Comparison of ENCODE assay signal across 18 cellular contexts in the genomic region with DNA sequence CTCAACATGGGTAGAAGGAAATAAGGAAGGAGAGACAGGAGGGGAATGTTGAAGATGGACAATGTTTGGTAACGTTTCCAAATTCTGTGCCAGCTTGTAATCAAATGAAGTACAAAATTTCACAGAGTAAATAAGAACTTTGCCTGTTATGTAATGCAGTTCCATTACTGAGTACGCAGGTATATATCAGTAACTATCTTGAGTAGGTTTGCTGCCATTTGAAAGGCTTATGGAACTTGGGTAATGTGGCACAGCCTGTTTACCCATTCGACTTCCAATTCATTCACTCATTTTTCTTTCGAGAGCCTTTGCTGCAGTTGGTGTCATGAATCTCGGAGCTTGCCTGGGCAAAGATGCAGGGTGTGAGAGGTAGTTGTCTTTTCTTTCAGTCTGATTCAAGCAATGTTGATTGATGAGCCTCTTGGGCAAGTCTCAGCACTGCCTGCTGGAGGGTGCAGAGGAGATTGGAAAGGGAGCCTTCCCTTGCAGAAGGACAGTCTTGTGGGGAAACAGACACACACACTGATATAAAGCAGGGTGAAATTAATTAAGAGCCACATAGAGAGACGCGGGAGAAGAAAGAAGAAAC. TPM values are rescaled to one million over a fixed set of nuclear protein-coding genes. Genes with fewer than 3 reads are reported as not detected.
A peak's percentile ranks its signal among the peaks of the same experiment; 100 is the strongest.
DNase-seq lines count a peak whose midpoint lies in the region; ATAC-seq, FAIRE-seq and TF ChIP-seq lines count a peak whose summit lies in the region.
"Had no signal": no experiment of that assay in that cellular context is flagged by ENCODE, and none has a peak within 500 bp of the region (broad histone marks: within the 10 kb centered on the region; RNA-seq: fewer than 3 reads in every experiment).

No MANE protein-coding gene starts in this region.

- H4K20me1 ChIP-seq in HepG2 (ENCODE audit: insufficient read depth, low read length) (no peaks in the 10 kb centered on the region), osteoblast (ENCODE audit: insufficient read depth, low read length) (no peaks in the 10 kb centered on the region)

- in situ Hi-C loops in HepG2 (cut with HindIII; ENCODE audit: extremely low pct_ligation_motif_present, low pct_unique_long_range_greater_than_20kb), result no loop called here

- H3K9me3 ChIP-seq in liver (ENCODE audit: control insufficient read depth in 4 of 4, low read length in 3 of 4) (no peaks in the 10 kb centered on the region), HepG2 (ENCODE audit: low read length) (no peaks in the 10 kb centered on the region), osteoblast (ENCODE audit: low read depth, low read length) (no peaks in the 10 kb centered on the region), tibial nerve (no peaks in the 10 kb centered on the region)

- WGBS in liver, result 60% methylated on average over 7 of the region's 7 CpGs
- 43% methylated on average over 7 of the region's 7 CpGs for WGBS in HepG2 (ENCODE audit: low lambda C conversion rate)
- 85 to 93% methylated on average over 7 of the region's 7 CpGs for WGBS in tibial nerve, 2 donors

- ATAC-seq in HepG2 (no peak), esophagus mucosa (peak; percentile 89)

- no peaks in the 10 kb centered on the region for H3K36me3 ChIP-seq in liver (ENCODE audit: control insufficient read depth in 4 of 4, insufficient read depth in 3 of 4, low read depth in 1 of 4, low read length in 3 of 4)
- no peaks in the 10 kb centered on the region for H3K36me3 ChIP-seq in HepG2 (replicated peaks in 1 of 2; ENCODE audit: control insufficient read depth in 1 of 2, insufficient read depth in 2 of 2, low read length in 2 of 2)
- no peaks in the 10 kb centered on the region for H3K36me3 ChIP-seq in osteoblast (ENCODE audit: insufficient read depth, low read length)
- no peaks in the 10 kb centered on the region for H3K36me3 ChIP-seq in tibial nerve

- H3K4me1 ChIP-seq in liver (ENCODE audit: control insufficient read depth in 4 of 4, insufficient read depth in 4 of 4, low read length in 3 of 4) (peaks cover 0 to 8% (median 6%) of the 10 kb centered on the region in 4 donors), HepG2 (ENCODE audit: insufficient read depth, low read length) (no peaks in the 10 kb centered on the region), osteoblast (ENCODE audit: insufficient read depth, low read length) (no peaks in the 10 kb centered on the region), tibial nerve (peaks cover 0 to 6% (median 0%) of the 10 kb centered on the region in 4 donors)

- no peak for TF ChIP-seq RAD21 in liver (IDR thresholded peaks at IDR 0.05)
- no peak for TF ChIP-seq RAD21 in HepG2 (CRISPR knock-in tag; IDR thresholded peaks at IDR 0.05)

- no peak for FAIRE-seq in HepG2 (lab: Jason Lieb, UNC)
- FAIRE-seq: RCC 7860 had no signal

- H2AFZ ChIP-seq in HepG2 (ENCODE audit: low read length), result no peak overlapping the region
- H2AFZ ChIP-seq in osteoblast (ENCODE audit: low read length), result no peak overlapping the region

- H3K4me3 ChIP-seq in liver (ENCODE audit: low read depth in 1 of 3, low read length in 3 of 3) (no peak overlapping the region), HepG2 (replicated peaks in 1 of 3; ENCODE audit: insufficient read depth in 1 of 3, low read depth in 2 of 3, low read length in 3 of 3) (no peak overlapping the region), osteoblast (ENCODE audit: insufficient read depth, low read length) (no peak overlapping the region), tibial nerve (no peak overlapping the region)

- TF ChIP-seq EP300 in HepG2 (IDR thresholded peaks at IDR 0.05; ENCODE audit: low read depth in 2 of 2, low read length in 2 of 2) (no peak), HepG2 (CRISPR knock-in tag; IDR thresholded peaks at IDR 0.05; ENCODE audit: borderline replicate concordance) (no peak), tibial nerve (IDR thresholded peaks at IDR 0.05) (no peak)

- no TSS peak for BruUV-seq in HepG2 (replicated peaks; lab: Mats Ljungman, UMichigan)

- TF ChIP-seq CTCF in liver (IDR thresholded peaks at IDR 0.05; ENCODE audit: low read depth, low read length, missing input control), result no peak
- TF ChIP-seq CTCF in HepG2 (CRISPR knock-in tag; IDR thresholded peaks at IDR 0.05), result no peak
- TF ChIP-seq CTCF in osteoblast (IDR thresholded peaks at IDR 0.05; ENCODE audit: extremely low read depth, low read depth, low read length), result no peak
- no peak for TF ChIP-seq CTCF in tibial nerve (IDR thresholded peaks at IDR 0.05)

- CTCF ChIA-PET in HepG2 (lab: Yijun Ruan, JAX; ENCODE audit: low intra/inter-chr PET ratio, low total read pairs), result no interaction called here

- TF ChIP-seq POLR2A in HepG2 (IDR thresholded peaks at IDR 0.05; ENCODE audit: insufficient read depth in 1 of 2, low read depth in 2 of 2, low read length in 2 of 2) (no peak), tibial nerve (IDR thresholded peaks at IDR 0.05) (no peak)

- POLR2A ChIA-PET in HepG2 (lab: Yijun Ruan, JAX), result no interaction called here

- DNase-seq in HepG2 (ENCODE audit: low spot score), result no peak
- peak; percentile 31 for DNase-seq in osteoblast (ENCODE audit: insufficient read length, low spot score, missing footprints)
- DNase-seq in activated CD8-positive, alpha-beta memory T cell treated with anti-CD3 and anti-CD28 coated beads, Interleukin-2, amount 50 U/mL, for 4 hours, result no peak
- DNase-seq in activated CD4-positive, alpha-beta T cell treated with anti-CD3 and anti-CD28 coated beads for 48 hours, result no peak
- DNase-seq in tibial nerve (ENCODE audit: low spot score in 2 of 2), result no peak
- DNase-seq in NCI-H2029 treated with DMSO at 0.1 percent for 48 hours (lab: John Stamatoyannopoulos, UW), result no peak
- DNase-seq: 8988T; DMS79; HCEC 1CT; NCI-H1092 treated with DMSO at 0.1 percent for 48 hours; NCI-H146; NCI-H2081; NCI-H2171 treated with DMSO at 0.1 percent for 48 hours; NK-92 treated with Interleukin-12 subunit alpha and Interleukin-12 subunit beta, amount 100 ng/mL, for 24 hours; SHP77 treated with DMSO at 0.1 percent for 48 hours had no signal

- H3K4me2 ChIP-seq in HepG2 (ENCODE audit: low read depth, low read length) (no peak overlapping the region), osteoblast (ENCODE audit: insufficient read depth, low read length) (no peak overlapping the region)

- H3K9ac ChIP-seq in liver (ENCODE audit: low read depth in 1 of 2, low read length in 2 of 2) (no peak overlapping the region), HepG2 (ENCODE audit: insufficient read depth, low read depth, low read length) (no peak overlapping the region)

- H3K27ac ChIP-seq in liver (ENCODE audit: low read depth in 1 of 2, low read length in 2 of 2) (no peak overlapping the region), HepG2 (ENCODE audit: extremely low read length, insufficient read depth, low read length) (no peak overlapping the region), osteoblast (ENCODE audit: low read depth, low read length) (no peak overlapping the region), tibial nerve (no peak overlapping the region)

- intact Hi-C loops in HepG2 (cut with micrococcal nuclease; ENCODE audit: unreplicated experiment), result no loop called here

- H3K79me2 ChIP-seq in HepG2 (ENCODE audit: insufficient read depth, low read length) (no peaks in the 10 kb centered on the region), osteoblast (ENCODE audit: insufficient read depth, low read length) (no peaks in the 10 kb centered on the region)

- H3K27me3 ChIP-seq in liver (ENCODE audit: control insufficient read depth in 4 of 4, insufficient read depth in 4 of 4, low read length in 3 of 4), result no peaks in the 10 kb centered on the region
- no peaks in the 10 kb centered on the region for H3K27me3 ChIP-seq in HepG2 (ENCODE audit: control insufficient read depth in 1 of 2, insufficient read depth in 2 of 2, low read length in 2 of 2)
- no peaks in the 10 kb centered on the region for H3K27me3 ChIP-seq in osteoblast (ENCODE audit: insufficient read depth, low read length)
- H3K27me3 ChIP-seq in tibial nerve, result no peaks in the 10 kb centered on the region

TF ChIP-seq in liver, 16 proteins besides CTCF, POLR2A, EP300 and RAD21:
- no peak for TF ChIP-seq FOXA1 (IDR thresholded peaks at IDR 0.05)
- TF ChIP-seq HNF4G (IDR thresholded peaks at IDR 0.05), result no peak
- TF ChIP-seq HNF4A (conservative IDR thresholded peaks at IDR 0.05), result peak; percentile 16 to 26
- TF ChIP-seq YY1 (IDR thresholded peaks at IDR 0.05), result no peak
- TF ChIP-seq FOXA2 (IDR thresholded peaks at IDR 0.05), result peak; percentile 39
TF ChIP-seq in liver: peak in this region for 2.

TF ChIP-seq in HepG2, 621 proteins besides CTCF, POLR2A, EP300 and RAD21 (continues in another document):
- TF ChIP-seq ZNF205 (CRISPR knock-in tag; IDR thresholded peaks at IDR 0.05), result no peak
- no peak for TF ChIP-seq TAF15 (IDR thresholded peaks at IDR 0.05; ENCODE audit: low read depth, low read length, poor library complexity, severe bottlenecking)
- no peak for TF ChIP-seq ZNF460 (CRISPR knock-in tag; IDR thresholded peaks at IDR 0.05; ENCODE audit: borderline replicate concordance)
- TF ChIP-seq ZNF776 (CRISPR knock-in tag; IDR thresholded peaks at IDR 0.05), result no peak
- TF ChIP-seq RXRA (CRISPR knock-in tag; IDR thresholded peaks at IDR 0.05), result no peak

RNA-seq across cellular contexts. Expression of gene ZNF18, which starts 53.4 kb away (rescaled TPM):
- 1 to 10 TPM; 3.7 to 4.5 TPM for total RNA-seq in liver
- polyA plus RNA-seq in liver, result 1 to 10 TPM; 2.1 to 3.2 TPM
- total RNA-seq in HepG2 (2016; rRNA removed; fragmentation: Illumina TruSeq; extraction: Trizol), result 5.4 and 6.7 TPM in 2 replicates
- total RNA-seq in HepG2 (2016; cell fraction: cytosol; rRNA removed; fragmentation: Illumina TruSeq; extraction: Trizol; ENCODE audit: low read depth), result 1.1 and 1.6 TPM in 2 replicates
- total RNA-seq in HepG2 (2016; cell fraction: insoluble cytoplasmic fraction; rRNA removed; fragmentation: Illumina TruSeq; extraction: Trizol), result 5.9 and 6.1 TPM in 2 replicates
- total RNA-seq in HepG2 (2016; cell fraction: membrane; rRNA removed; fragmentation: Illumina TruSeq; extraction: Trizol), result 3.9 and 4.0 TPM in 2 replicates
- total RNA-seq in HepG2 (2016; cell fraction: nucleus; rRNA removed; fragmentation: Illumina TruSeq; extraction: Trizol), result 5.6 and 7.6 TPM in 2 replicates
- 2.4 and 2.8 TPM in 2 replicates for polyA plus RNA-seq in HepG2 (2011; rRNA removed)
- polyA plus RNA-seq in HepG2 (2011; cell fraction: cytosol; rRNA removed), result 1.1 and 1.6 TPM in 2 replicates
- 3.0 and 3.6 TPM in 2 replicates for polyA plus RNA-seq in HepG2 (2011; cell fraction: nucleus; rRNA removed)
- 2.3 and 2.4 TPM in 2 replicates for polyA plus RNA-seq in HepG2 (2012)
- polyA plus RNA-seq in HepG2 (2016; cell fraction: cytosol; fragmentation: Illumina TruSeq; extraction: Trizol; ENCODE audit: low read depth), result 0.37 and 0.53 TPM in 2 replicates
- 4.1 and 4.2 TPM in 2 replicates for polyA plus RNA-seq in HepG2 (2016; cell fraction: insoluble cytoplasmic fraction; fragmentation: Illumina TruSeq; extraction: Trizol; ENCODE audit: low read depth)
- polyA plus RNA-seq in HepG2 (2016; cell fraction: membrane; fragmentation: Illumina TruSeq; extraction: Trizol; ENCODE audit: low read depth), result 1.0 and 1.3 TPM in 2 replicates
- polyA plus RNA-seq in HepG2 (2016; cell fraction: nucleus; fragmentation: Illumina TruSeq; extraction: Trizol; ENCODE audit: insufficient read depth, low read depth), result 9.7 and 10.7 TPM in 2 replicates
- 1.5 and 4.7 TPM in 2 replicates for polyA minus RNA-seq in HepG2 (2011; rRNA and poly(A)+ RNA removed; ENCODE audit: low replicate concordance)
- polyA minus RNA-seq in HepG2 (2011; cell fraction: cytosol; rRNA and poly(A)+ RNA removed), result 1.7 and 1.9 TPM in 2 replicates
- 3.3 and 3.9 TPM in 2 replicates for polyA minus RNA-seq in HepG2 (2011; cell fraction: nucleus; rRNA and poly(A)+ RNA removed)
- 6.1 TPM for total RNA-seq in esophagus mucosa
- total RNA-seq in osteoblast, result 13.0 and 13.4 TPM in 2 replicates
- 10 to 100 TPM in 3 of 4 donors, 1 to 10 TPM in 1; 9.2 to 18.4 (median 12.9) TPM for total RNA-seq in tibial nerve
